8 cellular contexts compared by ENCODE assay signal in genomic region chr1:43991200-43991475, GRCh38. TPM values are rescaled to one million over a fixed set of nuclear protein-coding genes. Genes with fewer than 3 reads are reported as not detected.
DNase-seq lines count a peak whose midpoint lies in the region; ATAC-seq and TF ChIP-seq lines count a peak whose summit lies in the region.

No MANE protein-coding gene starts in this region.

- no peaks in the 10 kb centered on the region for H3K27me3 Mint-ChIP-seq in activated CD4-positive, alpha-beta memory T cell treated with anti-CD3 and anti-CD28 coated beads, Interleukin-2, amount 10 ng/mL, durations not matched to agents 7 days and 5 days
- no peaks in the 10 kb centered on the region for H3K27me3 Mint-ChIP-seq in stimulated activated naive CD8-positive, alpha-beta T cell treated with anti-CD3 and anti-CD28 coated beads, Interleukin-15, amount 100 ng/mL, for 72 hours

- H3K4me3 Mint-ChIP-seq in activated CD4-positive, alpha-beta memory T cell treated with anti-CD3 and anti-CD28 coated beads, Interleukin-2, amount 10 ng/mL, durations not matched to agents 7 days and 5 days = peak overlapping the region; percentile 90
- H3K4me3 Mint-ChIP-seq in stimulated activated naive CD8-positive, alpha-beta T cell treated with anti-CD3 and anti-CD28 coated beads, Interleukin-15, amount 100 ng/mL, for 72 hours = peak overlapping the region; percentile 93 to 97

- no peaks in the 10 kb centered on the region for H3K9me3 ChIP-seq in iPS-18a (ENCODE audit: control insufficient read depth, low read depth, low read length)

- H3K9me3 Mint-ChIP-seq in activated CD4-positive, alpha-beta memory T cell treated with anti-CD3 and anti-CD28 coated beads, Interleukin-2, amount 10 ng/mL, durations not matched to agents 7 days and 5 days = no peaks in the 10 kb centered on the region
- H3K9me3 Mint-ChIP-seq in stimulated activated naive CD8-positive, alpha-beta T cell treated with anti-CD3 and anti-CD28 coated beads, Interleukin-15, amount 100 ng/mL, for 72 hours = no peaks in the 10 kb centered on the region

- H3K4me1 Mint-ChIP-seq in activated CD4-positive, alpha-beta memory T cell treated with anti-CD3 and anti-CD28 coated beads, Interleukin-2, amount 10 ng/mL, durations not matched to agents 7 days and 5 days = peaks cover 24% of the 10 kb centered on the region
- peaks cover 28% of the 10 kb centered on the region for H3K4me1 Mint-ChIP-seq in stimulated activated naive CD8-positive, alpha-beta T cell treated with anti-CD3 and anti-CD28 coated beads, Interleukin-15, amount 100 ng/mL, for 72 hours

- peak overlapping the region; percentile 5 for H3K9ac ChIP-seq in iPS-18a (ENCODE audit: low read length)

- H3K27ac ChIP-seq in iPS-18a (ENCODE audit: low read length) = no peak overlapping the region

- no peaks in the 10 kb centered on the region for H3K36me3 Mint-ChIP-seq in activated CD4-positive, alpha-beta memory T cell treated with anti-CD3 and anti-CD28 coated beads, Interleukin-2, amount 10 ng/mL, durations not matched to agents 7 days and 5 days (ENCODE audit: low read depth)

- H3K27me3 ChIP-seq in iPS-18a (ENCODE audit: control insufficient read depth, insufficient read depth, low read length) = no peaks in the 10 kb centered on the region

- H3K4me3 ChIP-seq in HFF-Myc (replicated peaks; ENCODE audit: low read depth, low read length) = peak overlapping the region; percentile 50
- H3K4me3 ChIP-seq in iPS-18a (ENCODE audit: low read length) = peak overlapping the region; percentile 74

- DNase-seq in HFF-Myc (ENCODE audit: extremely low read depth, low read depth) (no peak), NCI-H774 (lab: John Stamatoyannopoulos, UW) (no peak), omental fat pad (ENCODE audit: low spot score) (no peak)
- no peak for DNase-seq in activated CD4-positive, alpha-beta memory T cell treated with anti-CD3 and anti-CD28 coated beads, Interleukin-2, amount 10 ng/mL, durations not matched to agents 7 days and 5 days
- DNase-seq in stimulated activated naive CD8-positive, alpha-beta T cell treated with anti-CD3 and anti-CD28 coated beads, Interleukin-15, amount 100 ng/mL, for 72 hours = no peak
- no peak for DNase-seq in stimulated activated CD4-positive, alpha-beta T cell treated with anti-CD3 and anti-CD28 coated beads, Interleukin-4, amount 100 ng/mL, for 1 hour
- DNase-seq in stimulated activated naive CD4-positive, alpha-beta T cell (lab: John Stamatoyannopoulos, UW) = no peak

- H3K4me1 ChIP-seq in iPS-18a (ENCODE audit: control insufficient read depth, low read depth, low read length) = peaks cover 9% of the 10 kb centered on the region

- TF ChIP-seq CTCF in HFF-Myc (IDR thresholded peaks at IDR 0.05; ENCODE audit: low read depth, low read length, missing control alignments) = no peak
- no peak for TF ChIP-seq CTCF in omental fat pad (IDR thresholded peaks at IDR 0.05)

- no peak for ATAC-seq in stimulated activated naive CD8-positive, alpha-beta T cell treated with anti-CD3 and anti-CD28 coated beads, Interleukin-15, amount 100 ng/mL, for 72 hours
- ATAC-seq in omental fat pad (ENCODE audit: low FRiP score) = no peak

- CTCF ChIA-PET in activated CD4-positive, alpha-beta memory T cell treated with anti-CD3 and anti-CD28 coated beads, Interleukin-2, amount 10 ng/mL, durations not matched to agents 7 days and 5 days (lab: Charles Lee) = no interaction called here

- H3K27ac Mint-ChIP-seq in activated CD4-positive, alpha-beta memory T cell treated with anti-CD3 and anti-CD28 coated beads, Interleukin-2, amount 10 ng/mL, durations not matched to agents 7 days and 5 days = no peak overlapping the region
- peak overlapping the region in 1 of 2 donors; percentile 95 for H3K27ac Mint-ChIP-seq in stimulated activated naive CD8-positive, alpha-beta T cell treated with anti-CD3 and anti-CD28 coated beads, Interleukin-15, amount 100 ng/mL, for 72 hours

- POLR2A ChIA-PET in activated CD4-positive, alpha-beta memory T cell treated with anti-CD3 and anti-CD28 coated beads, Interleukin-2, amount 10 ng/mL, durations not matched to agents 7 days and 5 days (lab: Charles Lee) = interaction anchor here (1.0 to 3.5 kb wide), 2 partner anchors 16 to 44 kb away, joined by 3 to 19 read pairs; partner anchors contain the start of genes ATP6V0B and IPO13

- no peaks in the 10 kb centered on the region for H3K36me3 ChIP-seq in iPS-18a (ENCODE audit: control insufficient read depth, low read depth, low read length)

RNA-seq across cellular contexts. Expression of gene CCDC24, which starts 0.3 kb away (rescaled TPM):
- total RNA-seq in activated CD4-positive, alpha-beta memory T cell treated with anti-CD3 and anti-CD28 coated beads, Interleukin-2, amount 10 ng/mL, durations not matched to agents 7 days and 5 days = 1 to 10 TPM; 1.8 to 2.2 TPM
- 1 to 10 TPM; 2.3 to 3.6 (median 2.8) TPM for total RNA-seq in omental fat pad

RNA-seq across cellular contexts. Expression of gene B4GALT2, which starts 12.1 kb away (rescaled TPM):
- 10 to 100 TPM; 13.0 to 15.5 TPM for total RNA-seq in activated CD4-positive, alpha-beta memory T cell treated with anti-CD3 and anti-CD28 coated beads, Interleukin-2, amount 10 ng/mL, durations not matched to agents 7 days and 5 days
- 10 to 100 TPM; 20.3 to 67.9 (median 42.6) TPM for total RNA-seq in omental fat pad

RNA-seq across cellular contexts. Expression of gene ATP6V0B, which starts 16.4 kb away (rescaled TPM):
- 100 to 1,000 TPM; 121 TPM for total RNA-seq in activated CD4-positive, alpha-beta memory T cell treated with anti-CD3 and anti-CD28 coated beads, Interleukin-2, amount 10 ng/mL, durations not matched to agents 7 days and 5 days
- 100 to 1,000 TPM; 111 to 223 (median 139) TPM for total RNA-seq in omental fat pad

RNA-seq across cellular contexts. Expression of gene DPH2, which starts 21.3 kb away (rescaled TPM):
- 10 to 100 TPM; 18.0 to 19.2 TPM for total RNA-seq in activated CD4-positive, alpha-beta memory T cell treated with anti-CD3 and anti-CD28 coated beads, Interleukin-2, amount 10 ng/mL, durations not matched to agents 7 days and 5 days
- 10 to 100 TPM; 18.1 to 67.5 (median 23.1) TPM for total RNA-seq in omental fat pad

RNA-seq across cellular contexts. Expression of gene SLC6A9, which starts 40.1 kb away (rescaled TPM):
- total RNA-seq in activated CD4-positive, alpha-beta memory T cell treated with anti-CD3 and anti-CD28 coated beads, Interleukin-2, amount 10 ng/mL, durations not matched to agents 7 days and 5 days = 1 to 10 TPM; 4.8 to 5.7 TPM
- 1 to 10 TPM in 3 of 4 donors, under 1 TPM in 1; 0.31 to 7.4 (median 4.0) TPM for total RNA-seq in omental fat pad
